In genomic region chr5:93274291-93274690, GRCh38 we compare ENCODE assay signal across 15 cellular contexts.
DNase-seq lines count a peak whose midpoint lies in the region; ATAC-seq and TF ChIP-seq lines count a peak whose summit lies in the region.
"Had no signal": no experiment of that assay in that cellular context is flagged by ENCODE, and none has a peak within 500 bp of the region (broad histone marks: within the 10 kb centered on the region; RNA-seq: fewer than 3 reads in every experiment).

No MANE protein-coding gene starts in this region.

- no peaks in the 10 kb centered on the region for H3K79me1 ChIP-seq in neuronal stem cell (ENCODE audit: low read depth, low read length)

- intact Hi-C loops in left ventricle myocardium inferior (cut with micrococcal nuclease): no loop called here
- intact Hi-C loops in heart left ventricle (cut with DNase I): no loop called here

- no peak overlapping the region for H2BK120ac ChIP-seq in neuronal stem cell (ENCODE audit: low read depth, low read length)

- no peak overlapping the region for H3K4me2 ChIP-seq in neuronal stem cell (ENCODE audit: insufficient read depth, low read length, poor library complexity, severe bottlenecking)

- H3K27me3 ChIP-seq in neuronal stem cell (ENCODE audit: control insufficient read depth in 3 of 3, insufficient read depth in 3 of 3, low read depth in 1 of 3, low read length in 3 of 3) (no peaks in the 10 kb centered on the region), left ventricle myocardium inferior (ENCODE audit: low read depth) (no peaks in the 10 kb centered on the region), heart left ventricle (no peaks in the 10 kb centered on the region)

- no peak overlapping the region for H2AK5ac ChIP-seq in neuronal stem cell (ENCODE audit: low read depth, low read length)

- no CpG with 5 or more reads among the region's 5 CpGs for WGBS in neuronal stem cell (ENCODE audit: extremely low coverage in 2 of 2, insufficient read length in 2 of 2, insufficient replicate concordance in 1 of 2), 2 donors
- 47 to 68% (median 55%) methylated on average over 5 of the region's 5 CpGs for WGBS in heart left ventricle, 4 donors

- H4K91ac ChIP-seq in neuronal stem cell (ENCODE audit: low read depth, low read length, poor library complexity): no peak overlapping the region

- H4K8ac ChIP-seq in neuronal stem cell (ENCODE audit: low read depth, low read length): no peak overlapping the region

- H2BK12ac ChIP-seq in neuronal stem cell (ENCODE audit: low read length): no peak overlapping the region

- H3K36me3 Mint-ChIP-seq in mesothelial cell of epicardium: no peaks in the 10 kb centered on the region
- H3K36me3 Mint-ChIP-seq: stimulated activated memory B cell treated with anti-CD40 and anti-IgM and Interleukin-4, amounts not matched to agents 10 μg/mL and 1 μg/mL and 100 μg/mL, for 72 hours had no signal

- no peak for ATAC-seq in HG03175 (IDR thresholded peaks at IDR 0.05; ENCODE audit: unreplicated experiment)
- no peak for ATAC-seq in heart left ventricle

- H3K27ac ChIP-seq in neuronal stem cell (replicated peaks; ENCODE audit: low read length) (no peak overlapping the region), left ventricle myocardium inferior (replicated peaks) (no peak overlapping the region), heart left ventricle (no peak overlapping the region)

- H3K9me3 Mint-ChIP-seq in mesothelial cell of epicardium: no peaks in the 10 kb centered on the region
- H3K9me3 Mint-ChIP-seq: stimulated activated memory B cell treated with anti-CD40 and anti-IgM and Interleukin-4, amounts not matched to agents 10 μg/mL and 1 μg/mL and 100 μg/mL, for 72 hours had no signal

- H2BK15ac ChIP-seq in neuronal stem cell (ENCODE audit: low read length): no peak overlapping the region

- no peaks in the 10 kb centered on the region for H3K27me3 Mint-ChIP-seq in mesothelial cell of epicardium (ENCODE audit: low read depth)
- H3K27me3 Mint-ChIP-seq: stimulated activated memory B cell treated with anti-CD40 and anti-IgM and Interleukin-4, amounts not matched to agents 10 μg/mL and 1 μg/mL and 100 μg/mL, for 72 hours had no signal

- H3K4me3 ChIP-seq in epithelial cell of esophagus (ENCODE audit: low read length): no peak overlapping the region
- H3K4me3 ChIP-seq in neuronal stem cell (ENCODE audit: low read length in 2 of 2): no peak overlapping the region
- no peak overlapping the region for H3K4me3 ChIP-seq in left ventricle myocardium inferior
- no peak overlapping the region for H3K4me3 ChIP-seq in heart left ventricle

- TF ChIP-seq CTCF in epithelial cell of esophagus (IDR thresholded peaks at IDR 0.05; ENCODE audit: insufficient read depth, low read depth, low read length, missing control alignments) (no peak), mesothelial cell of epicardium (IDR thresholded peaks at IDR 0.05; ENCODE audit: unreplicated experiment) (no peak), left ventricle myocardium inferior (IDR thresholded peaks at IDR 0.05; ENCODE audit: borderline replicate concordance) (no peak), heart left ventricle (IDR thresholded peaks at IDR 0.05) (no peak)

- in situ Hi-C loops in Caki2 (cut with HindIII; ENCODE audit: low pct_unique_long_range_greater_than_20kb, low sequenced_read_pairs): no loop called here

- H3K4me1 Mint-ChIP-seq in mesothelial cell of epicardium: peaks cover 38% of the 10 kb centered on the region
- H3K4me1 Mint-ChIP-seq: stimulated activated memory B cell treated with anti-CD40 and anti-IgM and Interleukin-4, amounts not matched to agents 10 μg/mL and 1 μg/mL and 100 μg/mL, for 72 hours had no signal

- no peak overlapping the region for H3K9ac ChIP-seq in neuronal stem cell (ENCODE audit: low read depth, low read length, poor library complexity)

- no peak for TF ChIP-seq POLR2A in heart left ventricle (IDR thresholded peaks at IDR 0.05)

- H2BK5ac ChIP-seq in neuronal stem cell (ENCODE audit: low read length): no peak overlapping the region

- H3K18ac ChIP-seq in neuronal stem cell (ENCODE audit: low read length): no peak overlapping the region

- H3K4me1 ChIP-seq in neuronal stem cell (ENCODE audit: control insufficient read depth in 2 of 2, insufficient read depth in 1 of 2, low read depth in 1 of 2, low read length in 2 of 2): peaks cover 4 to 7% of the 10 kb centered on the region in 2 donors
- H3K4me1 ChIP-seq in left ventricle myocardium inferior: no peaks in the 10 kb centered on the region
- H3K4me1 ChIP-seq in heart left ventricle: no peaks in the 10 kb centered on the region

- no peak overlapping the region for H3K14ac ChIP-seq in neuronal stem cell (ENCODE audit: low read length)

- H2AFZ ChIP-seq in neuronal stem cell (ENCODE audit: low read length): no peak overlapping the region

- H3K9me3 ChIP-seq in neuronal stem cell (replicated peaks in 1 of 2; ENCODE audit: control insufficient read depth in 2 of 2, insufficient read depth in 1 of 2, low read depth in 1 of 2, low read length in 2 of 2): no peaks in the 10 kb centered on the region
- H3K9me3 ChIP-seq in left ventricle myocardium inferior (replicated peaks): no peaks in the 10 kb centered on the region
- no peaks in the 10 kb centered on the region for H3K9me3 ChIP-seq in heart left ventricle

- H3K27ac Mint-ChIP-seq in mesothelial cell of epicardium: peak overlapping the region; percentile 70
- H3K27ac Mint-ChIP-seq: stimulated activated memory B cell treated with anti-CD40 and anti-IgM and Interleukin-4, amounts not matched to agents 10 μg/mL and 1 μg/mL and 100 μg/mL, for 72 hours had no signal

- no peak overlapping the region for H3K4me3 Mint-ChIP-seq in mesothelial cell of epicardium
- H3K4me3 Mint-ChIP-seq: stimulated activated memory B cell treated with anti-CD40 and anti-IgM and Interleukin-4, amounts not matched to agents 10 μg/mL and 1 μg/mL and 100 μg/mL, for 72 hours had no signal

- H3K36me3 ChIP-seq in neuronal stem cell (replicated peaks in 1 of 2; ENCODE audit: control insufficient read depth in 2 of 2, insufficient read depth in 2 of 2, low read length in 2 of 2) (no peaks in the 10 kb centered on the region), left ventricle myocardium inferior (no peaks in the 10 kb centered on the region), heart left ventricle (no peaks in the 10 kb centered on the region)

- DNase-seq in Caki2 (ENCODE audit: low read depth) (peak; percentile 19), RPMI7951 (ENCODE audit: low read depth) (peak; percentile 35), epithelial cell of esophagus (ENCODE audit: low read depth) (peak; percentile 52), mesothelial cell of epicardium (ENCODE audit: low spot score in 2 of 2, unreplicated experiment in 2 of 2) (no peak), neuronal stem cell (ENCODE audit: low spot score) (no peak), left ventricle myocardium inferior (no peak), heart left ventricle (no peak)
- DNase-seq: activated CD4-positive, alpha-beta T cell treated with anti-CD3 and anti-CD28 coated beads for 4 hours; activated T-cell treated with anti-CD3 and anti-CD28 coated beads, Interleukin-2, amount 50 U/mL, for 48 hours; hippocampal formation; midbrain; NCI-H2171; stimulated activated CD4-positive, alpha-beta T cell treated with anti-CD3 and anti-CD28 coated beads, Interleukin-4, amount 100 ng/mL, for 1 hour had no signal

- no peak overlapping the region for H3K23ac ChIP-seq in neuronal stem cell (ENCODE audit: low read depth, low read length, poor library complexity)

- no peak overlapping the region for H3K4ac ChIP-seq in neuronal stem cell (ENCODE audit: low read length)

Comparison
In these comparisons a context has a peak if more than half of its experiments do, and no peak if none do; other contexts are left out.
1. DNase-seq: peak in Caki2 (single experiment), RPMI7951 (single experiment) and epithelial cell of esophagus (single experiment); none in mesothelial cell of epicardium (0 of 2), neuronal stem cell (single experiment), left ventricle myocardium inferior (single experiment) and heart left ventricle (0 of 5).